ENCODE assay signal across 8 cellular contexts in genomic region chr12:120710805-120711296, GRCh38. TPM values are rescaled to one million over a fixed set of nuclear protein-coding genes. Genes with fewer than 3 reads are reported as not detected.
DNase-seq lines count a peak whose midpoint lies in the region; ATAC-seq, FAIRE-seq and TF ChIP-seq lines count a peak whose summit lies in the region.

No MANE protein-coding gene starts in this region.

- TF ChIP-seq POLR2A in A549 (IDR thresholded peaks at IDR 0.05; ENCODE audit: low read length): no peak

- H3K4me1 ChIP-seq in A549: peaks cover 15% of the 10 kb centered on the region

- no peak for TF ChIP-seq CTCF in A549 (IDR thresholded peaks at IDR 0.05)
- no peak for TF ChIP-seq CTCF in activated B cell treated with CpG ODN at 0.5 μM for 24 hours (IDR thresholded peaks at IDR 0.05)
- TF ChIP-seq CTCF in epithelial cell of esophagus (IDR thresholded peaks at IDR 0.05; ENCODE audit: insufficient read depth, low read depth, low read length, missing control alignments): no peak

- H3K4me1 Mint-ChIP-seq in activated B cell treated with CpG ODN at 0.5 μM for 24 hours: peaks cover 29% of the 10 kb centered on the region
- peaks cover 22 to 30% (median 22%) of the 10 kb centered on the region in 3 donors for H3K4me1 Mint-ChIP-seq in naive B cell

- H3K27me3 Mint-ChIP-seq in activated B cell treated with CpG ODN at 0.5 μM for 24 hours: no peaks in the 10 kb centered on the region
- no peaks in the 10 kb centered on the region for H3K27me3 Mint-ChIP-seq in naive B cell

- DNase-seq in A549 (ENCODE audit: low read depth in 1 of 2, low spot score in 1 of 2) (peak in 1 of 2 experiments; percentile 43), activated B cell treated with CpG ODN at 0.5 μM for 24 hours (peak; percentile 31), epithelial cell of esophagus (ENCODE audit: low read depth) (peak; percentile 17), naive B cell (peak; percentile 40), NCI-H1694 (lab: John Stamatoyannopoulos, UW) (no peak), GM19240 (ENCODE audit: insufficient read length, low spot score) (no peak)

- no peak for TF ChIP-seq EP300 in A549 (IDR thresholded peaks at IDR 0.05)

- intact Hi-C loops in activated B cell treated with CpG ODN at 0.5 μM for 24 hours (cut with micrococcal nuclease): loop anchor here (1.0 to 10.0 kb wide), 4 partner anchors 14 to 401 kb away; partner anchors contain the start of genes ACADS and COX6A1

- H3K36me3 Mint-ChIP-seq in activated B cell treated with CpG ODN at 0.5 μM for 24 hours (ENCODE audit: low read depth): peaks cover 21% of the 10 kb centered on the region
- H3K36me3 Mint-ChIP-seq in naive B cell: peaks cover 0 to 6% of the 10 kb centered on the region in 2 donors

- TF ChIP-seq RAD21 in A549 (conservative IDR thresholded peaks at IDR 0.05 in 1 of 2, IDR thresholded peaks at IDR 0.05 in 1 of 2): no peak

- H3K4me2 ChIP-seq in A549: peak overlapping the region; percentile 80

- no peaks in the 10 kb centered on the region for H3K9me3 ChIP-seq in A549

- peak; percentile 31 to 35; a peak in 5 of 6 replicates for ATAC-seq in A549
- peak; percentile 39 for ATAC-seq in GM18511 (IDR thresholded peaks at IDR 0.05; ENCODE audit: unreplicated experiment)
- ATAC-seq in HG03432 (IDR thresholded peaks at IDR 0.05; ENCODE audit: unreplicated experiment): peak; percentile 25
- peak; percentile 33 for ATAC-seq in activated B cell treated with CpG ODN at 0.5 μM for 24 hours (ENCODE audit: low read depth)
- ATAC-seq in naive B cell (ENCODE audit: low read depth in 2 of 2): peak; percentile 44 to 55

- H3K4me3 Mint-ChIP-seq in activated B cell treated with CpG ODN at 0.5 μM for 24 hours (peak overlapping the region; percentile 89), naive B cell (peak overlapping the region; percentile 85 to 96 (median 89))

- 3% methylated on average over 13 of the region's 31 CpGs for WGBS in A549 (ENCODE audit: missing lambda C conversion rate)

- H3K4me3 ChIP-seq in A549: peak overlapping the region; percentile 75
- peak overlapping the region; percentile 66 for H3K4me3 ChIP-seq in epithelial cell of esophagus (ENCODE audit: low read length)

- peak overlapping the region; percentile 85 to 96 for H3K27ac ChIP-seq in A549

- no peak for FAIRE-seq in A549 (lab: Jason Lieb, UNC)

- CTCF ChIA-PET in A549 (lab: Yijun Ruan, JAX) (interaction anchor here (1.0 to 6.6 kb wide), 7 partner anchors 9 to 299 kb away, joined by 3 to 62 read pairs (median 9); no protein-coding TSS in a partner anchor), activated B cell treated with CpG ODN at 0.5 μM for 24 hours (lab: Charles Lee) (interaction anchor here (0.8 to 2.8 kb wide), 6 partner anchors 15 to 261 kb away, joined by 3 to 15 read pairs (median 6); partner anchors contain the start of genes ACADS and MLEC)

- H3K27ac Mint-ChIP-seq in activated B cell treated with CpG ODN at 0.5 μM for 24 hours (peak overlapping the region; percentile 82), naive B cell (peak overlapping the region in 5 of 6 donors; percentile 60 to 91 (median 87))

- POLR2A ChIA-PET in A549 (lab: Yijun Ruan, JAX) (interaction anchor here (1.0 kb wide), 2 partner anchors 19 to 24 kb away, joined by 3 to 5 read pairs; partner anchors contain the start of gene MLEC), activated B cell treated with CpG ODN at 0.5 μM for 24 hours (lab: Charles Lee) (interaction anchor here (0.7 to 1.9 kb wide), 7 partner anchors 10 to 403 kb away, joined by 3 to 8 read pairs (median 5); partner anchors contain the start of gene MLEC)

- no peaks in the 10 kb centered on the region for H3K9me3 Mint-ChIP-seq in activated B cell treated with CpG ODN at 0.5 μM for 24 hours
- no peaks in the 10 kb centered on the region for H3K9me3 Mint-ChIP-seq in naive B cell

TF ChIP-seq in A549, 52 proteins besides CTCF, POLR2A, EP300 and RAD21:
- TF ChIP-seq PHF8 (IDR thresholded peaks at IDR 0.05; ENCODE audit: borderline replicate concordance, low read depth): 0 out of 2 replicates have a peak, but pooled peaks have one; percentile 0
- TF ChIP-seq HOXB5 (CRISPR knock-in tag; IDR thresholded peaks at IDR 0.05): no peak
- no peak for TF ChIP-seq GATA3 (IDR thresholded peaks at IDR 0.05; ENCODE audit: borderline replicate concordance)
- no peak for TF ChIP-seq RCOR1 (IDR thresholded peaks at IDR 0.05; ENCODE audit: low read depth, low read length)
- no peak for TF ChIP-seq TP53 (CRISPR knock-in tag; IDR thresholded peaks at IDR 0.05)

RNA-seq across cellular contexts. Expression of gene UNC119B, which starts 0.6 kb away (rescaled TPM):
- 37.5 and 41.5 TPM in 2 replicates for polyA plus RNA-seq in A549 (2011; rRNA removed)
- 17.3 and 21.5 TPM in 2 replicates for polyA plus RNA-seq in A549 (2012; cell fraction: cytosol; rRNA removed)
- 17.9 and 18.8 TPM in 2 replicates for polyA plus RNA-seq in A549 (2012; cell fraction: nucleus; rRNA removed)
- polyA plus RNA-seq in A549 (2017; fragmentation: RNase III; extraction: RNeasy Plus Mini Kit Qiagen cat#74134 plus additional on column Dnase treatment): 22.1 to 27.0 TPM (median 25.8 TPM) in 3 replicates
- 24.8 and 28.9 TPM in 2 replicates for polyA minus RNA-seq in A549 (2011; rRNA and poly(A)+ RNA removed)
- total RNA-seq in activated B cell treated with CpG ODN at 0.5 μM for 24 hours: 17.3 and 18.5 TPM in 2 replicates
- 1 to 10 TPM in 5 of 6 donors, not detected in 1; 6.4 to 9.5 (median 7.3) TPM for polyA plus RNA-seq in naive B cell (ENCODE audit: low read depth in 6 of 6)

RNA-seq across cellular contexts. Expression of gene ACADS, which starts 14.8 kb away (rescaled TPM):
- polyA plus RNA-seq in A549 (2011; rRNA removed) (7.0 and 7.9 TPM in 2 replicates), A549 (2017; fragmentation: RNase III; extraction: RNeasy Plus Mini Kit Qiagen cat#74134 plus additional on column Dnase treatment) (8.4 to 9.3 TPM (median 9.1 TPM) in 3 replicates), naive B cell (ENCODE audit: low read depth in 6 of 6) (10 to 100 TPM in 1 of 6 donors, 1 to 10 TPM in 5; 3.4 to 17.4 (median 7.7) TPM)
- 9.7 and 14.0 TPM in 2 replicates for polyA plus RNA-seq in A549 (2012; cell fraction: cytosol; rRNA removed)
- polyA plus RNA-seq in A549 (2012; cell fraction: nucleus; rRNA removed): 30.0 and 33.1 TPM in 2 replicates
- polyA minus RNA-seq in A549 (2011; rRNA and poly(A)+ RNA removed): 4.3 and 7.4 TPM in 2 replicates
- total RNA-seq in activated B cell treated with CpG ODN at 0.5 μM for 24 hours: 9.4 and 11.1 TPM in 2 replicates

RNA-seq across cellular contexts. Expression of gene MLEC, which starts 23.9 kb away (rescaled TPM):
- polyA plus RNA-seq in A549 (2011; rRNA removed) (89.1 and 140 TPM in 2 replicates), A549 (2017; fragmentation: RNase III; extraction: RNeasy Plus Mini Kit Qiagen cat#74134 plus additional on column Dnase treatment) (117 to 126 TPM (median 121 TPM) in 3 replicates), naive B cell (ENCODE audit: low read depth in 6 of 6) (10 to 100 TPM; 32.0 to 43.8 (median 33.8) TPM)
- polyA plus RNA-seq in A549 (2012; cell fraction: cytosol; rRNA removed): 24.6 and 26.9 TPM in 2 replicates
- 9.4 and 18.5 TPM in 2 replicates for polyA plus RNA-seq in A549 (2012; cell fraction: nucleus; rRNA removed)
- polyA minus RNA-seq in A549 (2011; rRNA and poly(A)+ RNA removed): 107 and 115 TPM in 2 replicates
- total RNA-seq in activated B cell treated with CpG ODN at 0.5 μM for 24 hours: 60.6 and 69.6 TPM in 2 replicates

Comparison
In these comparisons a context has a peak if more than half of its experiments do, and no peak if none do; other contexts are left out.
1. DNase-seq: peak in activated B cell treated with CpG ODN at 0.5 μM for 24 hours (single experiment), epithelial cell of esophagus (single experiment) and naive B cell (single experiment); none in NCI-H1694 (single experiment) and GM19240 (single experiment).
2. Peak in every context shown above with its lines, with median percentiles within 50 percentile points of each other: ATAC-seq.